9 cellular contexts compared by ENCODE assay signal in the genomic region with DNA sequence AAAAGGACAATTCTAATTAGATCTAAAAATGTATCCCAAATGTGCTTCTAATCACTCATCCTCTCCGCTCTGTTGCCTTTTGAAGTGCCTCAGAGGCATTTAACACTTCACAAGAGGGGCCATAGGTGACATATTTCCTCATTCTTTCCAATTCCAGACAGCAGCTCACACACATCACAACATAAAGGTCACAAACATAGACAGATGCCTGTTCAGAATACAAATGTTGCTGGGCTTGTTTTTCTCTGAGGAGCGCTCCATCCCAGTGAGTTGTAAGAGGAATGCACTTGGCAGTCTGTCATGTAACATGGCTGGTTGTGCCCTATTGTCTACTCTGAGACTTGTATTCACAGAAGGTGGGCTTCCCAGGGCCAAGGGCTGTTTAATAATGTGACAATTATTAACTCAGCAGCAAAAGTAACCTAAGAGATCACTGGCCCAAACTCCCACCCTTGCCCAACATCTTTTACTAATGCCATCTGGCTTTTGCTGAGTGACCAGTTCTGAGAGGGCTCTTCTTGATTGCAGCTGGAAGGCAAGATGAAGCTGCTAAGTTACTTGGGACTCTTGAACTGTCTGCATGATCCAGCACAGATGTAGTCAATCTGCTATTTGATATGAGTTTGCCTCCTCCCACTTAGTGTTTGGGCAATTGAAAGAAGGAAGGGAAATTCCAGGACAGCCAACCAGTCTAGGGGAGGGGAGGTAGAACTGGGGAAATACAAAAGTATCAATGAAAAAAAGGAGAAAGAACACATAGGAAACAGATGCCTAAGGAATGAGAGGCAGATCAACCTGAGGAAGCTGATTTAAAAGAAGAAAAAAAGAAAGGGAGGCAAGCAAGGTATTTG. TPM values are rescaled to one million over a fixed set of nuclear protein-coding genes. Genes with fewer than 3 reads are reported as not detected.
DNase-seq lines count a peak whose midpoint lies in the region; ATAC-seq and TF ChIP-seq lines count a peak whose summit lies in the region.
"Had no signal": no experiment of that assay in that cellular context is flagged by ENCODE, and none has a peak within 500 bp of the region (broad histone marks: within the 10 kb centered on the region; RNA-seq: fewer than 3 reads in every experiment).

No MANE protein-coding gene starts in this region.

- H3K27ac Mint-ChIP-seq in CD4-positive, alpha-beta memory T cell: peak overlapping the region in 1 of 7 donors; percentile 6

- TF ChIP-seq EP300 in tibial nerve (IDR thresholded peaks at IDR 0.05): no peak

- TF ChIP-seq CTCF in left lung (IDR thresholded peaks at IDR 0.05) (no peak), tibial nerve (IDR thresholded peaks at IDR 0.05) (no peak)

- POLR2A ChIA-PET in CD4-positive, alpha-beta memory T cell (lab: Charles Lee; ENCODE audit: partially characterized antibody): no interaction called here

- no peak for TF ChIP-seq POLR2A in tibial nerve (IDR thresholded peaks at IDR 0.05)

- 42 to 44% methylated on average over 2 of the region's 2 CpGs for WGBS in tibial nerve, 2 donors

- H3K27ac ChIP-seq in BLaER1 (no peak overlapping the region), left lung (peak overlapping the region; percentile 7 to 24), tibial nerve (peak overlapping the region in 2 of 4 donors; percentile 42 to 65)
- H3K27ac ChIP-seq in CD4-positive, alpha-beta memory T cell (ENCODE audit: low read depth, low read length): no peak overlapping the region
- H3K27ac ChIP-seq: ovary had no signal

- no peaks in the 10 kb centered on the region for H3K4me1 Mint-ChIP-seq in CD4-positive, alpha-beta memory T cell

- no peak overlapping the region for H3K4me3 Mint-ChIP-seq in CD4-positive, alpha-beta memory T cell

- peak overlapping the region; percentile 9; the same call in 1 of the 2 replicates for H3K4me2 ChIP-seq in BLaER1

- intact Hi-C loops in left lung (cut with DNase I): no loop called here
- intact Hi-C loops in CD4-positive, alpha-beta memory T cell (cut with micrococcal nuclease): no loop called here

- peaks cover 24% of the 10 kb centered on the region for H3K36me3 ChIP-seq in BLaER1
- H3K36me3 ChIP-seq in left lung: peaks cover 0 to 11% of the 10 kb centered on the region in 2 donors
- H3K36me3 ChIP-seq in CD4-positive, alpha-beta memory T cell (ENCODE audit: insufficient read depth, low read length): no peaks in the 10 kb centered on the region
- peaks cover 0 to 12% (median 0%) of the 10 kb centered on the region in 3 donors for H3K36me3 ChIP-seq in tibial nerve
- H3K36me3 ChIP-seq: ovary had no signal

- peaks cover 0 to 3% of the 10 kb centered on the region in 2 donors for H3K27me3 Mint-ChIP-seq in CD4-positive, alpha-beta memory T cell

- peaks cover 7% of the 10 kb centered on the region for H3K4me1 ChIP-seq in BLaER1
- H3K4me1 ChIP-seq in left lung: peaks cover 4 to 16% of the 10 kb centered on the region in 2 donors
- no peaks in the 10 kb centered on the region for H3K4me1 ChIP-seq in CD4-positive, alpha-beta memory T cell (ENCODE audit: insufficient read depth, low read length)
- H3K4me1 ChIP-seq in tibial nerve: peaks cover 0 to 17% (median 10%) of the 10 kb centered on the region in 4 donors

- no peak overlapping the region for H3K9ac ChIP-seq in BLaER1

- H3K4me3 ChIP-seq in BLaER1 (no peak overlapping the region), left lung (no peak overlapping the region), tibial nerve (no peak overlapping the region)
- no peak overlapping the region for H3K4me3 ChIP-seq in CD4-positive, alpha-beta memory T cell (ENCODE audit: low read length in 2 of 2)
- H3K4me3 ChIP-seq: ovary had no signal

- H3K27me3 ChIP-seq in BLaER1 (no peaks in the 10 kb centered on the region), left lung (no peaks in the 10 kb centered on the region), tibial nerve (no peaks in the 10 kb centered on the region)
- H3K27me3 ChIP-seq in CD4-positive, alpha-beta memory T cell (ENCODE audit: insufficient read depth, low read length): no peaks in the 10 kb centered on the region
- H3K27me3 ChIP-seq: ovary had no signal

- H3K36me3 Mint-ChIP-seq in CD4-positive, alpha-beta memory T cell: no peaks in the 10 kb centered on the region

- peaks cover 10% of the 10 kb centered on the region for H3K9me3 ChIP-seq in BLaER1
- no peaks in the 10 kb centered on the region for H3K9me3 ChIP-seq in left lung
- no peaks in the 10 kb centered on the region for H3K9me3 ChIP-seq in CD4-positive, alpha-beta memory T cell (ENCODE audit: control insufficient read depth in 1 of 2, low read length in 2 of 2)
- no peaks in the 10 kb centered on the region for H3K9me3 ChIP-seq in tibial nerve
- H3K9me3 ChIP-seq: ovary had no signal

- CTCF ChIA-PET in CD4-positive, alpha-beta memory T cell (lab: Charles Lee; ENCODE audit: partially characterized antibody): no interaction called here

- H3K9me3 Mint-ChIP-seq in CD4-positive, alpha-beta memory T cell: no peaks in the 10 kb centered on the region

- no peaks in the 10 kb centered on the region for H4K20me1 ChIP-seq in BLaER1

- ATAC-seq in HG03432 (IDR thresholded peaks at IDR 0.05; ENCODE audit: unreplicated experiment) (peak; percentile 87), left lung (peak; percentile 80)

- DNase-seq in amniotic epithelial cell (ENCODE audit: low read depth) (peak; percentile 67), left lung (no peak), AML-193 (lab: John Stamatoyannopoulos, UW) (no peak), tibial nerve (ENCODE audit: low spot score in 2 of 2) (no peak)
- DNase-seq in CD4-positive, alpha-beta memory T cell: no peak
- DNase-seq in stimulated activated CD4-positive, alpha-beta T cell treated with anti-CD3 and anti-CD28 coated beads, Interleukin-4, amount 100 ng/mL, for 24 hours: no peak
- DNase-seq: ovary had no signal

RNA-seq across cellular contexts. Expression of a gene that starts 13.6 kb away (rescaled TPM):
- 100 to 1,000 TPM; 192 to 277 TPM for total RNA-seq in left lung
- 1 to 10 TPM; 5.7 to 8.0 TPM for total RNA-seq in CD4-positive, alpha-beta memory T cell
- polyA plus RNA-seq in CD4-positive, alpha-beta memory T cell: 1 to 10 TPM; 3.0 to 4.3 TPM
- total RNA-seq in tibial nerve: 100 to 1,000 TPM in 3 of 4 donors, 10 to 100 TPM in 1; 93.5 to 183 (median 155) TPM

RNA-seq across cellular contexts. Expression of a gene that starts 25.0 kb away (rescaled TPM):
- total RNA-seq in left lung (10 to 100 TPM; 19.7 to 49.3 TPM), tibial nerve (1 to 10 TPM; 3.1 to 3.6 (median 3.2) TPM)
- total RNA-seq in CD4-positive, alpha-beta memory T cell: not detected
- not detected for polyA plus RNA-seq in CD4-positive, alpha-beta memory T cell

Comparison
In these comparisons a context has a peak if more than half of its experiments do, and no peak if none do; other contexts are left out.
1. H3K27ac ChIP-seq: peak in left lung (2 of 2); none in BLaER1 (single experiment) and CD4-positive, alpha-beta memory T cell (single experiment).
2. RNA of a gene that starts 13.6 kb away (total RNA-seq): 192 to 277 TPM in left lung and 93.5 to 183 TPM in tibial nerve; 5.7 to 8.0 TPM in CD4-positive, alpha-beta memory T cell; every median in the first group is over 10 times any median in the second.
3. RNA of a gene that starts 25.0 kb away (total RNA-seq): 19.7 to 49.3 TPM in left lung; 3.1 to 3.6 TPM in tibial nerve and not detected in CD4-positive, alpha-beta memory T cell; every median in the first group is over 4 times any median in the second.